Comparison of ENCODE assay signal across 35 cellular contexts in the genomic region with DNA sequence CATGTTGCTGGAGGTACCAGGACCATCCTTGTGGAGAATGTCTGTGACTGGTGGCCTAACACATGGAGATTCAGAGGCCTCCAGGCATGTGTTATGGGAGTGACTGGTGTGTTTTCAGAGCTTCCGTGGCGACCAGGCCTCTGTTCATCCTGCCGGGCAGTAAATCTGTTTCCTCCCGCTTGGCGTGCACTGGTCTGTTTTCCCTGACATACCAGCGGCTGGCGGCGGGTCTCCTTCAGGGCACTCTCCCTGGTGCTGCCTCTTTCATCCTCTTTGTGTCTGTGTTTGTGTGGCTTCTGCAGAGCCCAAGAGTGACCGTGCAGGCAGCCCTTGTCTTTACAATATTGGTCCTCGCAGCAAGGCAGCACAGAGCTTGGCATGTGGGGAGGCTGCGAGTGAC.
"Had no signal": no experiment of that assay in that cellular context is flagged by ENCODE, and none has a peak within 500 bp of the region (broad histone marks: within the 10 kb centered on the region; RNA-seq: fewer than 3 reads in every experiment).

No MANE protein-coding gene starts in this region.

- DNase-seq: activated B cell treated with CpG ODN at 0.5 μM for 24 hours; activated CD4-positive, alpha-beta memory T cell treated with anti-CD3 and anti-CD28 coated beads for 36 hours; activated CD4-positive, alpha-beta T cell treated with anti-CD3 and anti-CD28 coated beads for 4 hours; activated CD4-positive, alpha-beta T cell treated with anti-CD3 and anti-CD28 coated beads, Interleukin-2, amount 50 U/mL, for 1 hour; activated CD4-positive, CD25-positive, alpha-beta regulatory T cell treated with anti-CD3 and anti-CD28 coated beads, Interleukin-2, amount 50 U/mL, for 72 hours; activated CD8-positive, alpha-beta memory T cell treated with anti-CD3 and anti-CD28 coated beads, Interleukin-2, amount 50 U/mL, for 4 hours; activated gamma-delta T cell treated with Interleukin-2 at 50 U/mL for 16 hours; activated naive CD4-positive, alpha-beta T cell treated with anti-CD3 and anti-CD28 coated beads for 36 hours; activated T-cell treated with anti-CD3 and anti-CD28 coated beads, Interleukin-2, amount 50 U/mL, for 1 hour; activated T-cell treated with anti-CD3 and anti-CD28 coated beads, Interleukin-2, amount 50 U/mL, for 72 hours; adrenal gland; body of pancreas; Kasumi-1; KG1; MG63; MV-4-11; NCI-H1092; NCI-H1436 treated with DMSO at 0.1 percent for 48 hours; NCI-H1694 treated with DMSO at 0.1 percent for 48 hours; NCI-H2029; NCI-H345; NCI-H524 treated with DMSO at 0.1 percent for 48 hours; NCI-H82; PC-3; Peyer's patch; RPMI8226; SHP77 treated with DMSO at 0.1 percent for 48 hours; SW 1271; T-helper 1 cell; T-helper 2 cell; T-helper 9 cell had no signal

- H3K9me3 ChIP-seq: adrenal gland, body of pancreas, breast epithelium, MG63, Peyer's patch had no signal

- H3K36me3 ChIP-seq: adrenal gland, breast epithelium, MG63, Peyer's patch, SJSA1 had no signal

- ATAC-seq: activated naive CD4-positive, alpha-beta T cell treated with anti-CD3 and anti-CD28 coated beads, Interleukin-2, amount 50 U/mL, for 72 hours; activated T-cell treated with anti-CD3 and anti-CD28 coated beads, Interleukin-2, amount 50 U/mL, for 72 hours; activated T-helper 17 cell treated with anti-CD3 and anti-CD28 coated beads, Interleukin-2, amount 50 U/mL, for 72 hours; body of pancreas; PC-3 had no signal

- H3K27me3 ChIP-seq: adrenal gland, body of pancreas, breast epithelium, MG63, Peyer's patch, SJSA1 had no signal

- H3K4me1 ChIP-seq: adrenal gland, body of pancreas, breast epithelium, Peyer's patch, SJSA1 had no signal

- H3K4me3 ChIP-seq: adrenal gland, body of pancreas, breast epithelium, MG63, Peyer's patch, SJSA1 had no signal
